ENCODE assay signal across 1 cellular context in the genomic region with DNA sequence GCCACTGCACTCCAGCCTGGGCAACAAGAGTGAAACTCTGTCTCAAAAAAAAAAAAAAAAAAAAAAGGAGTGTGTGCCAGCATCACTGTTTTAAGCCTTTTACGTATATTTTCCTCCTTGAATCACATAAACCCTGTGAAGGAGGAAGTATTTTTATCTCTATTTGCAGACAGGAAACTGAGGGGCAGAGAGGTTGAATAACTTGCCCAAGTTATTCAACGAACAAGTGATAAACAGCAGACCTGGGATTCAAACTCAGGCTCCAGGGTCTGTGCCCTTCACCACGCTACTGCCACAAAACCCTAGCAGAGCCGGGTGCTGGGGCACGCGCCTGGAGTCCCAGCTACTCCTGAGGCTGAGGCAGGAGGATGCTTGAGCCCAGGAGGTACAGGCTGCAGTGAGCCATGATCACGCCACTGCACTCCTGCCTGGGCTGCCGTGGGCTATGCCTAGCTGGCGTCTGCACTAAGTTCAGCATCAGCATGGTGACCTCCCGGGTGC.
TF ChIP-seq lines count a peak whose summit lies in the region.

No MANE protein-coding gene starts in this region.

TF ChIP-seq in K562, 482 proteins besides CTCF, POLR2A, EP300 and RAD21:
- TF ChIP-seq USF1 (CRISPR knock-in tag; IDR thresholded peaks at IDR 0.05) (peak; percentile 46; the same call in 1 of the 2 replicates), CTBP1 (IDR thresholded peaks at IDR 0.05; ENCODE audit: borderline replicate concordance) (peak; percentile 13; the same call in 1 of the 2 replicates), TCF3 (CRISPR knock-in tag; IDR thresholded peaks at IDR 0.05) (peak; percentile 43), BHLHE40 (IDR thresholded peaks at IDR 0.05; ENCODE audit: low read length) (peak; percentile 55), ARID1B (IDR thresholded peaks at IDR 0.05) (peak; percentile 37; the same call in 1 of the 2 replicates)
- TF ChIP-seq, protein P1, sequence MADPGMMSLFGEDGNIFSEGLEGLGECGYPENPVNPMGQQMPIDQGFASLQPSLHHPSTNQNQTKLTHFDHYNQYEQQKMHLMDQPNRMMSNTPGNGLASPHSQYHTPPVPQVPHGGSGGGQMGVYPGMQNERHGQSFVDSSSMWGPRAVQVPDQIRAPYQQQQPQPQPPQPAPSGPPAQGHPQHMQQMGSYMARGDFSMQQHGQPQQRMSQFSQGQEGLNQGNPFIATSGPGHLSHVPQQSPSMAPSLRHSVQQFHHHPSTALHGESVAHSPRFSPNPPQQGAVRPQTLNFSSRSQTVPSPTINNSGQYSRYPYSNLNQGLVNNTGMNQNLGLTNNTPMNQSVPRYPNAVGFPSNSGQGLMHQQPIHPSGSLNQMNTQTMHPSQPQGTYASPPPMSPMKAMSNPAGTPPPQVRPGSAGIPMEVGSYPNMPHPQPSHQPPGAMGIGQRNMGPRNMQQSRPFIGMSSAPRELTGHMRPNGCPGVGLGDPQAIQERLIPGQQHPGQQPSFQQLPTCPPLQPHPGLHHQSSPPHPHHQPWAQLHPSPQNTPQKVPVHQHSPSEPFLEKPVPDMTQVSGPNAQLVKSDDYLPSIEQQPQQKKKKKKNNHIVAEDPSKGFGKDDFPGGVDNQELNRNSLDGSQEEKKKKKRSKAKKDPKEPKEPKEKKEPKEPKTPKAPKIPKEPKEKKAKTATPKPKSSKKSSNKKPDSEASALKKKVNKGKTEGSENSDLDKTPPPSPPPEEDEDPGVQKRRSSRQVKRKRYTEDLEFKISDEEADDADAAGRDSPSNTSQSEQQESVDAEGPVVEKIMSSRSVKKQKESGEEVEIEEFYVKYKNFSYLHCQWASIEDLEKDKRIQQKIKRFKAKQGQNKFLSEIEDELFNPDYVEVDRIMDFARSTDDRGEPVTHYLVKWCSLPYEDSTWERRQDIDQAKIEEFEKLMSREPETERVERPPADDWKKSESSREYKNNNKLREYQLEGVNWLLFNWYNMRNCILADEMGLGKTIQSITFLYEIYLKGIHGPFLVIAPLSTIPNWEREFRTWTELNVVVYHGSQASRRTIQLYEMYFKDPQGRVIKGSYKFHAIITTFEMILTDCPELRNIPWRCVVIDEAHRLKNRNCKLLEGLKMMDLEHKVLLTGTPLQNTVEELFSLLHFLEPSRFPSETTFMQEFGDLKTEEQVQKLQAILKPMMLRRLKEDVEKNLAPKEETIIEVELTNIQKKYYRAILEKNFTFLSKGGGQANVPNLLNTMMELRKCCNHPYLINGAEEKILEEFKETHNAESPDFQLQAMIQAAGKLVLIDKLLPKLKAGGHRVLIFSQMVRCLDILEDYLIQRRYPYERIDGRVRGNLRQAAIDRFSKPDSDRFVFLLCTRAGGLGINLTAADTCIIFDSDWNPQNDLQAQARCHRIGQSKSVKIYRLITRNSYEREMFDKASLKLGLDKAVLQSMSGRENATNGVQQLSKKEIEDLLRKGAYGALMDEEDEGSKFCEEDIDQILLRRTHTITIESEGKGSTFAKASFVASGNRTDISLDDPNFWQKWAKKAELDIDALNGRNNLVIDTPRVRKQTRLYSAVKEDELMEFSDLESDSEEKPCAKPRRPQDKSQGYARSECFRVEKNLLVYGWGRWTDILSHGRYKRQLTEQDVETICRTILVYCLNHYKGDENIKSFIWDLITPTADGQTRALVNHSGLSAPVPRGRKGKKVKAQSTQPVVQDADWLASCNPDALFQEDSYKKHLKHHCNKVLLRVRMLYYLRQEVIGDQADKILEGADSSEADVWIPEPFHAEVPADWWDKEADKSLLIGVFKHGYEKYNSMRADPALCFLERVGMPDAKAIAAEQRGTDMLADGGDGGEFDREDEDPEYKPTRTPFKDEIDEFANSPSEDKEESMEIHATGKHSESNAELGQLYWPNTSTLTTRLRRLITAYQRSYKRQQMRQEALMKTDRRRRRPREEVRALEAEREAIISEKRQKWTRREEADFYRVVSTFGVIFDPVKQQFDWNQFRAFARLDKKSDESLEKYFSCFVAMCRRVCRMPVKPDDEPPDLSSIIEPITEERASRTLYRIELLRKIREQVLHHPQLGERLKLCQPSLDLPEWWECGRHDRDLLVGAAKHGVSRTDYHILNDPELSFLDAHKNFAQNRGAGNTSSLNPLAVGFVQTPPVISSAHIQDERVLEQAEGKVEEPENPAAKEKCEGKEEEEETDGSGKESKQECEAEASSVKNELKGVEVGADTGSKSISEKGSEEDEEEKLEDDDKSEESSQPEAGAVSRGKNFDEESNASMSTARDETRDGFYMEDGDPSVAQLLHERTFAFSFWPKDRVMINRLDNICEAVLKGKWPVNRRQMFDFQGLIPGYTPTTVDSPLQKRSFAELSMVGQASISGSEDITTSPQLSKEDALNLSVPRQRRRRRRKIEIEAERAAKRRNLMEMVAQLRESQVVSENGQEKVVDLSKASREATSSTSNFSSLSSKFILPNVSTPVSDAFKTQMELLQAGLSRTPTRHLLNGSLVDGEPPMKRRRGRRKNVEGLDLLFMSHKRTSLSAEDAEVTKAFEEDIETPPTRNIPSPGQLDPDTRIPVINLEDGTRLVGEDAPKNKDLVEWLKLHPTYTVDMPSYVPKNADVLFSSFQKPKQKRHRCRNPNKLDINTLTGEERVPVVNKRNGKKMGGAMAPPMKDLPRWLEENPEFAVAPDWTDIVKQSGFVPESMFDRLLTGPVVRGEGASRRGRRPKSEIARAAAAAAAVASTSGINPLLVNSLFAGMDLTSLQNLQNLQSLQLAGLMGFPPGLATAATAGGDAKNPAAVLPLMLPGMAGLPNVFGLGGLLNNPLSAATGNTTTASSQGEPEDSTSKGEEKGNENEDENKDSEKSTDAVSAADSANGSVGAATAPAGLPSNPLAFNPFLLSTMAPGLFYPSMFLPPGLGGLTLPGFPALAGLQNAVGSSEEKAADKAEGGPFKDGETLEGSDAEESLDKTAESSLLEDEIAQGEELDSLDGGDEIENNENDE (IDR thresholded peaks at IDR 0.05; ENCODE audit: low read depth, low read length) = no peak
TF ChIP-seq in K562: peak in this region for 5.
